ENCODE assay signal across 1 cellular context in genomic region chr1:61141288-61142044, GRCh38.
TF ChIP-seq lines count a peak whose summit lies in the region.

No MANE protein-coding gene starts in this region.

TF ChIP-seq in endothelial cell of umbilical vein, 7 proteins besides CTCF, POLR2A, EP300 and RAD21 (continued from another document):
- TF ChIP-seq, protein P1, sequence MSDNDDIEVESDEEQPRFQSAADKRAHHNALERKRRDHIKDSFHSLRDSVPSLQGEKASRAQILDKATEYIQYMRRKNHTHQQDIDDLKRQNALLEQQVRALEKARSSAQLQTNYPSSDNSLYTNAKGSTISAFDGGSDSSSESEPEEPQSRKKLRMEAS (IDR thresholded peaks at IDR 0.05; ENCODE audit: insufficient read depth, insufficient read length): no peak
- peak; percentile 84 for TF ChIP-seq FOS (IDR thresholded peaks at IDR 0.05; ENCODE audit: borderline replicate concordance, insufficient read depth, low read length)
- TF ChIP-seq EZH2 (IDR thresholded peaks at IDR 0.05; ENCODE audit: borderline replicate concordance, low read depth, low read length, severe bottlenecking): no peak
- peak; percentile 55 for TF ChIP-seq GATA2 (IDR thresholded peaks at IDR 0.05; ENCODE audit: insufficient read depth, insufficient read length, low read depth, low read length)
- peak; percentile 71 for TF ChIP-seq JUN (IDR thresholded peaks at IDR 0.05; ENCODE audit: borderline replicate concordance, insufficient read depth, insufficient read length, low read depth)
